In the genomic region with DNA sequence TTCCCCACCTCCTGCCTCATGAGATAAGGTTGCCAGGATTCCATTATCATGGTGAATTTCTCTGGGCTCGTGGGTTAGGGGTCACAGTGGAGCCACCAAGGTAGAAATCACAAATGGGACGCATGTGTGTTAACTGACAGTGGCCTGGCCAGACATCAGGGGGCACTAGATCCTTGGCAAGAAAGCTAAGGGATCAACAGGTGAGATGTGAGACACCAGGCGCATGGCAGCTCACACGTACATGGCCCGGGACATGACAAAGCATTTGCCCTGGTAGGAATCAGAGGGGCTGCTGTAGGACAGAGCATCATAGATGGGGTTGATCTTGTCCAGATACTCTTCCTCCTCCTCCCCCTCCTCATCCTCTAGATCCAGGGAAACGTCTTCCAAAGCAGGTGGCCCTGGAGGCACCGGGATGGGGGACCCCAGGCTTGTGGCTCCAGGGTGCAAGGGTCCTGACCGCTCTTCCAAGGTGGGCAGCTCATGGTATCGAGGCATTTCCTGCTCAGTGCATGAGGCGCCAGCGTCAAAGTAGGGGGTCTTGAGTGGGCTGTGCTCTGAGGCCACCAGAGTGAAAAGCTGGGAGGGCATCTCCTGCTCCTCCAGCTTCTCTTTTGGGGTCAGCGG, we compare ENCODE assay signal across 33 cellular contexts. TPM values are rescaled to one million over a fixed set of nuclear protein-coding genes. Genes with fewer than 3 reads are reported as not detected.
A peak's percentile ranks its signal among the peaks of the same experiment; 100 is the strongest.
DNase-seq lines count a peak whose midpoint lies in the region; ATAC-seq, FAIRE-seq and TF ChIP-seq lines count a peak whose summit lies in the region.
"Had no signal": no experiment of that assay in that cellular context is flagged by ENCODE, and none has a peak within 500 bp of the region (broad histone marks: within the 10 kb centered on the region; RNA-seq: fewer than 3 reads in every experiment).

No MANE protein-coding gene starts in this region.

- peaks cover 61% of the 10 kb centered on the region for H3K4me1 Mint-ChIP-seq in activated CD8-positive, alpha-beta memory T cell treated with anti-CD3 and anti-CD28 coated beads, Interleukin-2, amount 10 ng/mL, durations not matched to agents 7 days and 5 days
- H3K4me1 Mint-ChIP-seq in stimulated activated effector memory CD8-positive, alpha-beta T cell treated with anti-CD3 and anti-CD28 coated beads, Interleukin-12 subunit alpha, Interleukin-12 subunit beta, amount 100 ng/mL, for 72 hours: peaks cover 63% of the 10 kb centered on the region

- intact Hi-C loops in left ventricle myocardium inferior (cut with micrococcal nuclease): no loop called here

- peak; percentile 11 for ATAC-seq in activated CD8-positive, alpha-beta memory T cell treated with anti-CD3 and anti-CD28 coated beads, Interleukin-2, amount 10 ng/mL, durations not matched to agents 7 days and 5 days
- peak; percentile 33 for ATAC-seq in stimulated activated effector memory CD8-positive, alpha-beta T cell treated with anti-CD3 and anti-CD28 coated beads, Interleukin-12 subunit alpha, Interleukin-12 subunit beta, amount 100 ng/mL, for 72 hours
- ATAC-seq: left lung; Right ventricle myocardium inferior; SK-N-SH treated with all-trans-retinoic acid at 6 μM for 48 hours; stimulated activated naive B cell treated with anti-CD40 and anti-IgM and Interleukin-4, amounts not matched to agents 10 μg/mL and 1 μg/mL and 100 μg/mL, for 72 hours had no signal

- H3K4me3 ChIP-seq in bronchial epithelial cell (ENCODE audit: low read depth, low read length): no peak overlapping the region
- no peak overlapping the region for H3K4me3 ChIP-seq in left ventricle myocardium inferior
- H3K4me3 ChIP-seq: ascending aorta, cardiac muscle cell, left lung, upper lobe of left lung had no signal

- no peak for DNase-seq in activated CD8-positive, alpha-beta memory T cell treated with anti-CD3 and anti-CD28 coated beads, Interleukin-2, amount 10 ng/mL, durations not matched to agents 7 days and 5 days
- DNase-seq in activated CD8-positive, alpha-beta memory T cell treated with anti-CD3 and anti-CD28 coated beads for 24 hours: no peak
- DNase-seq in bronchial epithelial cell (ENCODE audit: low read depth) (no peak), left ventricle myocardium inferior (no peak), cerebellar nuclear complex (lab: John Stamatoyannopoulos, UW) (no peak)
- no peak for DNase-seq in stimulated activated effector memory CD8-positive, alpha-beta T cell treated with anti-CD3 and anti-CD28 coated beads, Interleukin-12 subunit alpha, Interleukin-12 subunit beta, amount 100 ng/mL, for 72 hours (ENCODE audit: low spot score in 2 of 2)
- no peak for DNase-seq in activated CD4-positive, CD25-positive, alpha-beta regulatory T cell treated with anti-CD3 and anti-CD28 coated beads, Interleukin-2, amount 50 U/mL, for 72 hours
- DNase-seq: activated CD4-positive, alpha-beta T cell treated with anti-CD3 and anti-CD28 coated beads for 1 hour; activated naive CD4-positive, alpha-beta T cell treated with anti-CD3 and anti-CD28 coated beads, Interleukin-2, amount 10 ng/mL, durations not matched to agents 7 days and 5 days; cortex of kidney; effector memory CD4-positive, alpha-beta T cell; glutamatergic neuron; Kasumi-1; mesenchymal stem cell; NCI-H1417 treated with DMSO at 0.1 percent for 48 hours; NCI-H2081 treated with DMSO at 0.1 percent for 48 hours; NCI-H345; retina; stimulated activated naive B cell treated with anti-CD40 and anti-IgM and Interleukin-4, amounts not matched to agents 10 μg/mL and 1 μg/mL and 100 μg/mL, for 72 hours; upper lobe of left lung had no signal

- CTCF ChIA-PET in activated CD8-positive, alpha-beta memory T cell treated with anti-CD3 and anti-CD28 coated beads, Interleukin-2, amount 10 ng/mL, durations not matched to agents 7 days and 5 days (lab: Charles Lee): interaction anchor here (1.0 kb wide), 1 partner anchor 121 kb away, joined by 4 read pairs; no protein-coding TSS in a partner anchor

- no peaks in the 10 kb centered on the region for H3K9me3 Mint-ChIP-seq in activated CD8-positive, alpha-beta memory T cell treated with anti-CD3 and anti-CD28 coated beads, Interleukin-2, amount 10 ng/mL, durations not matched to agents 7 days and 5 days (ENCODE audit: low read depth)
- no peaks in the 10 kb centered on the region for H3K9me3 Mint-ChIP-seq in stimulated activated effector memory CD8-positive, alpha-beta T cell treated with anti-CD3 and anti-CD28 coated beads, Interleukin-12 subunit alpha, Interleukin-12 subunit beta, amount 100 ng/mL, for 72 hours
- H3K9me3 Mint-ChIP-seq: activated naive CD4-positive, alpha-beta T cell treated with anti-CD3 and anti-CD28 coated beads, Interleukin-2, amount 10 ng/mL, durations not matched to agents 7 days and 5 days; stimulated activated naive B cell treated with anti-CD40 and anti-IgM and Interleukin-4, amounts not matched to agents 10 μg/mL and 1 μg/mL and 100 μg/mL, for 72 hours had no signal

- TF ChIP-seq CTCF in bronchial epithelial cell (IDR thresholded peaks at IDR 0.05; ENCODE audit: insufficient read depth, low read length, severe bottlenecking) (no peak), left ventricle myocardium inferior (IDR thresholded peaks at IDR 0.05; ENCODE audit: borderline replicate concordance) (no peak)

- H3K9me3 ChIP-seq in left ventricle myocardium inferior (replicated peaks): no peaks in the 10 kb centered on the region
- H3K9me3 ChIP-seq: ascending aorta, left lung, upper lobe of left lung had no signal

- no peak overlapping the region for H3K4me3 Mint-ChIP-seq in activated CD8-positive, alpha-beta memory T cell treated with anti-CD3 and anti-CD28 coated beads, Interleukin-2, amount 10 ng/mL, durations not matched to agents 7 days and 5 days
- H3K4me3 Mint-ChIP-seq in stimulated activated effector memory CD8-positive, alpha-beta T cell treated with anti-CD3 and anti-CD28 coated beads, Interleukin-12 subunit alpha, Interleukin-12 subunit beta, amount 100 ng/mL, for 72 hours: no peak overlapping the region
- H3K4me3 Mint-ChIP-seq: activated naive CD4-positive, alpha-beta T cell treated with anti-CD3 and anti-CD28 coated beads, Interleukin-2, amount 10 ng/mL, durations not matched to agents 7 days and 5 days; stimulated activated naive B cell treated with anti-CD40 and anti-IgM and Interleukin-4, amounts not matched to agents 10 μg/mL and 1 μg/mL and 100 μg/mL, for 72 hours had no signal

- peaks cover 72% of the 10 kb centered on the region for H3K36me3 Mint-ChIP-seq in activated CD8-positive, alpha-beta memory T cell treated with anti-CD3 and anti-CD28 coated beads, Interleukin-2, amount 10 ng/mL, durations not matched to agents 7 days and 5 days
- peaks cover 90% of the 10 kb centered on the region for H3K36me3 Mint-ChIP-seq in stimulated activated effector memory CD8-positive, alpha-beta T cell treated with anti-CD3 and anti-CD28 coated beads, Interleukin-12 subunit alpha, Interleukin-12 subunit beta, amount 100 ng/mL, for 72 hours

- no peaks in the 10 kb centered on the region for H3K36me3 ChIP-seq in bronchial epithelial cell (ENCODE audit: control insufficient read depth, insufficient read depth, low read length)
- H3K36me3 ChIP-seq in left ventricle myocardium inferior: no peaks in the 10 kb centered on the region
- H3K36me3 ChIP-seq: ascending aorta, cardiac muscle cell, left lung, upper lobe of left lung had no signal

- FAIRE-seq in bronchial epithelial cell (lab: Jason Lieb, UNC): peak; percentile 95
- FAIRE-seq: A204.1, D721Med, islet of Langerhans had no signal

- H3K27me3 ChIP-seq in bronchial epithelial cell (ENCODE audit: control insufficient read depth, insufficient read depth, low read length) (no peaks in the 10 kb centered on the region), left ventricle myocardium inferior (ENCODE audit: low read depth) (peaks cover 15% of the 10 kb centered on the region)
- H3K27me3 ChIP-seq: ascending aorta, cardiac muscle cell, left lung, upper lobe of left lung had no signal

- peak; percentile 21; the same call in 1 of the 2 replicates for TF ChIP-seq RAD21 in Ishikawa (IDR thresholded peaks at IDR 0.05; ENCODE audit: low read depth)

- H3K27ac ChIP-seq in left ventricle myocardium inferior (replicated peaks): no peak overlapping the region
- H3K27ac ChIP-seq: ascending aorta, cardiac muscle cell, HL-60, left lung, parathyroid adenoma, upper lobe of left lung had no signal

- no peaks in the 10 kb centered on the region for H3K4me1 ChIP-seq in left ventricle myocardium inferior
- H3K4me1 ChIP-seq: ascending aorta, left lung, parathyroid adenoma, upper lobe of left lung had no signal

- H3K27me3 Mint-ChIP-seq in activated CD8-positive, alpha-beta memory T cell treated with anti-CD3 and anti-CD28 coated beads, Interleukin-2, amount 10 ng/mL, durations not matched to agents 7 days and 5 days: no peaks in the 10 kb centered on the region
- H3K27me3 Mint-ChIP-seq: activated naive CD4-positive, alpha-beta T cell treated with anti-CD3 and anti-CD28 coated beads, Interleukin-2, amount 10 ng/mL, durations not matched to agents 7 days and 5 days; stimulated activated naive B cell treated with anti-CD40 and anti-IgM and Interleukin-4, amounts not matched to agents 10 μg/mL and 1 μg/mL and 100 μg/mL, for 72 hours had no signal

- TF ChIP-seq EP300 in Ishikawa (IDR thresholded peaks at IDR 0.05; ENCODE audit: borderline replicate concordance): no peak

- peak overlapping the region; percentile 56 for H3K27ac Mint-ChIP-seq in activated CD8-positive, alpha-beta memory T cell treated with anti-CD3 and anti-CD28 coated beads, Interleukin-2, amount 10 ng/mL, durations not matched to agents 7 days and 5 days
- H3K27ac Mint-ChIP-seq in stimulated activated effector memory CD8-positive, alpha-beta T cell treated with anti-CD3 and anti-CD28 coated beads, Interleukin-12 subunit alpha, Interleukin-12 subunit beta, amount 100 ng/mL, for 72 hours: peak overlapping the region; percentile 52
- H3K27ac Mint-ChIP-seq: activated naive CD4-positive, alpha-beta T cell treated with anti-CD3 and anti-CD28 coated beads, Interleukin-2, amount 10 ng/mL, durations not matched to agents 7 days and 5 days; stimulated activated naive B cell treated with anti-CD40 and anti-IgM and Interleukin-4, amounts not matched to agents 10 μg/mL and 1 μg/mL and 100 μg/mL, for 72 hours had no signal

TF ChIP-seq in Ishikawa, 13 proteins besides CTCF, POLR2A, EP300 and RAD21 (continues in another document):
- TF ChIP-seq, protein P1, sequence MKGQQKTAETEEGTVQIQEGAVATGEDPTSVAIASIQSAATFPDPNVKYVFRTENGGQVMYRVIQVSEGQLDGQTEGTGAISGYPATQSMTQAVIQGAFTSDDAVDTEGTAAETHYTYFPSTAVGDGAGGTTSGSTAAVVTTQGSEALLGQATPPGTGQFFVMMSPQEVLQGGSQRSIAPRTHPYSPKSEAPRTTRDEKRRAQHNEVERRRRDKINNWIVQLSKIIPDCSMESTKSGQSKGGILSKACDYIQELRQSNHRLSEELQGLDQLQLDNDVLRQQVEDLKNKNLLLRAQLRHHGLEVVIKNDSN (IDR thresholded peaks at IDR 0.05): no peak

RNA-seq across cellular contexts. Expression of gene ZBED2, which starts 24.6 kb away (rescaled TPM):
- total RNA-seq in activated CD8-positive, alpha-beta memory T cell treated with anti-CD3 and anti-CD28 coated beads, Interleukin-2, amount 10 ng/mL, durations not matched to agents 7 days and 5 days: 10 to 100 TPM; 27.2 to 90.6 TPM
- 6.3 and 8.2 TPM in 2 replicates for total RNA-seq in bronchial epithelial cell
- total RNA-seq in left ventricle myocardium inferior: not detected
- total RNA-seq: cardiac muscle cell, H4, Right ventricle myocardium inferior, skeletal muscle tissue had no signal

RNA-seq across cellular contexts. Expression of gene CD96, which starts 28.5 kb away (rescaled TPM):
- total RNA-seq in activated CD8-positive, alpha-beta memory T cell treated with anti-CD3 and anti-CD28 coated beads, Interleukin-2, amount 10 ng/mL, durations not matched to agents 7 days and 5 days: 100 to 1,000 TPM; 290 to 311 TPM
- not detected in 2 replicates for total RNA-seq in bronchial epithelial cell
- 0.33 TPM for total RNA-seq in left ventricle myocardium inferior
- total RNA-seq: cardiac muscle cell had no signal

Comparison
In these comparisons a context has a peak if more than half of its experiments do, and no peak if none do; other contexts are left out.
1. RNA of gene CD96, which starts 28.5 kb away (total RNA-seq): 290 to 311 TPM in activated CD8-positive, alpha-beta memory T cell treated with anti-CD3 and anti-CD28 coated beads, Interleukin-2, amount 10 ng/mL, durations not matched to agents 7 days and 5 days; 0.33 TPM in left ventricle myocardium inferior (single experiment) and not detected in bronchial epithelial cell; every median in the first group is over 100 times any median in the second.